22 cellular contexts compared by ENCODE assay signal in genomic region chr3:100189444-100189964, GRCh38.
"Had no signal": no experiment of that assay in that cellular context is flagged by ENCODE, and none has a peak within 500 bp of the region (broad histone marks: within the 10 kb centered on the region; RNA-seq: fewer than 3 reads in every experiment).

No MANE protein-coding gene starts in this region.

- H3K4me3 Mint-ChIP-seq: activated CD4-positive, alpha-beta T cell treated with anti-CD3 and anti-CD28 coated beads, Interleukin-2, amount 10 ng/mL, durations not matched to agents 7 days and 5 days; activated naive CD8-positive, alpha-beta T cell; endodermal cell; mesothelial cell of epicardium; naive thymus-derived CD8-positive, alpha-beta T cell; neural progenitor cell; stimulated activated effector memory CD8-positive, alpha-beta T cell treated with anti-CD3 and anti-CD28 coated beads, Interleukin-12 subunit alpha, Interleukin-12 subunit beta, amount 100 ng/mL, for 72 hours had no signal

- H3K27ac ChIP-seq: breast epithelium, colonic mucosa, epithelial cell of prostate, neural progenitor cell, right lobe of liver, stomach, suprapubic skin, transverse colon had no signal

- H3K27me3 ChIP-seq: breast epithelium, colonic mucosa, neural progenitor cell, right lobe of liver, stomach, suprapubic skin, transverse colon had no signal

- DNase-seq: activated CD4-positive, alpha-beta T cell treated with anti-CD3 and anti-CD28 coated beads, Interleukin-2, amount 10 ng/mL, durations not matched to agents 7 days and 5 days; activated T-cell treated with anti-CD3 and anti-CD28 coated beads, Interleukin-2, amount 50 U/mL, for 1 hour; colonic mucosa; endodermal cell; kidney; naive thymus-derived CD8-positive, alpha-beta T cell; right lobe of liver; small intestine; stimulated activated CD4-positive, alpha-beta T cell treated with anti-CD3 and anti-CD28 coated beads, Interleukin-2, amount 100 ng/mL, for 24 hours; stomach; T1000; transverse colon had no signal

- H3K4me1 Mint-ChIP-seq: activated CD4-positive, alpha-beta T cell treated with anti-CD3 and anti-CD28 coated beads, Interleukin-2, amount 10 ng/mL, durations not matched to agents 7 days and 5 days; endodermal cell; naive thymus-derived CD8-positive, alpha-beta T cell; neural progenitor cell; stimulated activated effector memory CD8-positive, alpha-beta T cell treated with anti-CD3 and anti-CD28 coated beads, Interleukin-12 subunit alpha, Interleukin-12 subunit beta, amount 100 ng/mL, for 72 hours had no signal

- H3K36me3 Mint-ChIP-seq: activated naive CD8-positive, alpha-beta T cell; mesothelial cell of epicardium; neural progenitor cell; stimulated activated effector memory CD8-positive, alpha-beta T cell treated with anti-CD3 and anti-CD28 coated beads, Interleukin-12 subunit alpha, Interleukin-12 subunit beta, amount 100 ng/mL, for 72 hours had no signal

- H3K4me1 ChIP-seq: breast epithelium, colonic mucosa, neural progenitor cell, right lobe of liver had no signal

- H3K9me3 ChIP-seq: breast epithelium, colonic mucosa, right lobe of liver, stomach, suprapubic skin, transverse colon had no signal

- H3K36me3 ChIP-seq: breast epithelium, colonic mucosa, neural progenitor cell, right lobe of liver, stomach, suprapubic skin, transverse colon had no signal

- H3K4me3 ChIP-seq: breast epithelium, colonic mucosa, neural progenitor cell, right lobe of liver, stomach, suprapubic skin, transverse colon had no signal

- ATAC-seq: activated CD4-positive, CD25-positive, alpha-beta regulatory T cell treated with anti-CD3 and anti-CD28 coated beads, Interleukin-2, amount 50 U/mL, for 24 hours; left lobe of liver; naive thymus-derived CD8-positive, alpha-beta T cell; right lobe of liver; stimulated activated effector memory CD8-positive, alpha-beta T cell treated with anti-CD3 and anti-CD28 coated beads, Interleukin-12 subunit alpha, Interleukin-12 subunit beta, amount 100 ng/mL, for 72 hours had no signal

- H3K27me3 Mint-ChIP-seq: activated naive CD8-positive, alpha-beta T cell; progenitor cell of endocrine pancreas had no signal

- H3K9me3 Mint-ChIP-seq: endodermal cell; mesothelial cell of epicardium; naive thymus-derived CD8-positive, alpha-beta T cell; neural progenitor cell; stimulated activated effector memory CD8-positive, alpha-beta T cell treated with anti-CD3 and anti-CD28 coated beads, Interleukin-12 subunit alpha, Interleukin-12 subunit beta, amount 100 ng/mL, for 72 hours had no signal

- H3K27ac Mint-ChIP-seq: activated CD4-positive, alpha-beta T cell treated with anti-CD3 and anti-CD28 coated beads, Interleukin-2, amount 10 ng/mL, durations not matched to agents 7 days and 5 days; activated naive CD8-positive, alpha-beta T cell; endodermal cell; mesothelial cell of epicardium; naive thymus-derived CD8-positive, alpha-beta T cell; neural progenitor cell; stimulated activated effector memory CD8-positive, alpha-beta T cell treated with anti-CD3 and anti-CD28 coated beads, Interleukin-12 subunit alpha, Interleukin-12 subunit beta, amount 100 ng/mL, for 72 hours had no signal
